Comparison of ENCODE assay signal across 8 cellular contexts in genomic region chr15:100671858-100672543, GRCh38.
A peak's percentile ranks its signal among the peaks of the same experiment; 100 is the strongest.
DNase-seq lines count a peak whose midpoint lies in the region; ATAC-seq, FAIRE-seq and TF ChIP-seq lines count a peak whose summit lies in the region.
"Had no signal": no experiment of that assay in that cellular context is flagged by ENCODE, and none has a peak within 500 bp of the region (broad histone marks: within the 10 kb centered on the region; RNA-seq: fewer than 3 reads in every experiment).

No MANE protein-coding gene starts in this region.

- 60 to 75% (median 63%) methylated on average over 13 of the region's 13 CpGs for WGBS in stomach, 5 donors

- no peaks in the 10 kb centered on the region for H3K36me3 Mint-ChIP-seq in CD14-positive monocyte

- TF ChIP-seq POLR2A in stomach (IDR thresholded peaks at IDR 0.05) = no peak

- H3K4me3 ChIP-seq in H7 (ENCODE audit: insufficient read depth, low read depth, low read length) (no peak overlapping the region), stomach (no peak overlapping the region)

- H3K27me3 ChIP-seq in H7 (ENCODE audit: control insufficient read depth, insufficient read depth, low read length) = no peaks in the 10 kb centered on the region
- H3K27me3 ChIP-seq in foreskin keratinocyte = no peaks in the 10 kb centered on the region
- H3K27me3 ChIP-seq in stomach = no peaks in the 10 kb centered on the region

- H3K27me3 Mint-ChIP-seq in CD14-positive monocyte (ENCODE audit: low read depth in 3 of 3) = peaks cover 5 to 8% (median 8%) of the 10 kb centered on the region in 3 donors

- ATAC-seq in foreskin keratinocyte = peak; percentile 37
- ATAC-seq in GM21717 (IDR thresholded peaks at IDR 0.05; ENCODE audit: unreplicated experiment) = no peak

- TF ChIP-seq EP300 in stomach (IDR thresholded peaks at IDR 0.05) = no peak

- H3K9me3 Mint-ChIP-seq in CD14-positive monocyte = peaks cover 0 to 7% (median 3%) of the 10 kb centered on the region in 7 donors

- peak; percentile 12 for FAIRE-seq in RCC 7860 (lab: Jason Lieb, UNC)

- H3K4me1 Mint-ChIP-seq in CD14-positive monocyte = no peaks in the 10 kb centered on the region

- H3K27ac ChIP-seq in foreskin keratinocyte (peak overlapping the region; percentile 56), stomach (peak overlapping the region; percentile 16 to 64 (median 47))
- H3K27ac ChIP-seq: parathyroid adenoma had no signal

- TF ChIP-seq CTCF in foreskin keratinocyte (conservative IDR thresholded peaks at IDR 0.05) = peak; percentile 68
- peak in 4 of 7 experiments; percentile 19 to 23 (median 20) for TF ChIP-seq CTCF in stomach (IDR thresholded peaks at IDR 0.05)
- TF ChIP-seq CTCF in CD14-positive monocyte (IDR thresholded peaks at IDR 0.05) = no peak

- H3K36me3 ChIP-seq in H7 (replicated peaks; ENCODE audit: control insufficient read depth, insufficient read depth, low read length) (no peaks in the 10 kb centered on the region), stomach (no peaks in the 10 kb centered on the region)

- intact Hi-C loops in stomach (cut with DNase I; ENCODE audit: low total_unique reads) = no loop called here
- intact Hi-C loops in CD14-positive monocyte (cut with micrococcal nuclease) = no loop called here

- H3K9me3 ChIP-seq in stomach = no peaks in the 10 kb centered on the region

- H3K27ac Mint-ChIP-seq in CD14-positive monocyte = no peak overlapping the region

- no peak overlapping the region for H3K4me3 Mint-ChIP-seq in CD14-positive monocyte

- H3K4me1 ChIP-seq in foreskin keratinocyte (no peaks in the 10 kb centered on the region), stomach (no peaks in the 10 kb centered on the region)
- H3K4me1 ChIP-seq: parathyroid adenoma had no signal

- peak; percentile 77 for DNase-seq in H7
- peak; percentile 36 for DNase-seq in RCC 7860 (ENCODE audit: low spot score)
- no peak for DNase-seq in foreskin keratinocyte
- DNase-seq in stomach = no peak
- no peak for DNase-seq in retina
- no peak for DNase-seq in CD14-positive monocyte (ENCODE audit: low spot score)

Comparison
In these comparisons a context has a peak if more than half of its experiments do, and no peak if none do; other contexts are left out.
1. DNase-seq: peak in H7 (single experiment) and RCC 7860 (single experiment); none in foreskin keratinocyte (0 of 2), stomach (single experiment), retina (single experiment) and CD14-positive monocyte (single experiment).